Comparison of ENCODE assay signal across 39 cellular contexts in the genomic region with DNA sequence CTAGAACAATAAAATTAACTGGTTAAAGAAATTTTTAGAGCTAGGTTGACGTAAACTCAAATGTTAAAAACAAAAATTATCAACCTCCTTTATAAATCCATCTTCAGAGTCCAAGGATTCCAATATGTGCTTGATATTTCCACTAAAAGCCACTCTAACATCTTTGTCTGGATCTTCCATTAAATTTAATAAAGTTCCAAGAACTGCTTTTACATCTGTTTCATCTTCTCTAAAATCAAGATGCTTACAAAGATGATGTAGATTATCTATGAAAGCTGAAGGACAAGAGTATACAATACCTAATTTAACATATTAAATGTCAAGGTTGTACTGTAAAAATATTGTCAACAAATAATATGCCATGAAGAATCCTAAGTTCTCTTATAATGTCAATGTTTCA.
"Had no signal": no experiment of that assay in that cellular context is flagged by ENCODE, and none has a peak within 500 bp of the region (broad histone marks: within the 10 kb centered on the region; RNA-seq: fewer than 3 reads in every experiment).

No MANE protein-coding gene starts in this region.

- H3K9me3 ChIP-seq: ascending aorta had no signal

- H3K4me1 ChIP-seq: ascending aorta had no signal

- H3K27ac Mint-ChIP-seq: activated CD4-positive, alpha-beta memory T cell treated with anti-CD3 and anti-CD28 coated beads, Interleukin-2, amount 10 ng/mL, durations not matched to agents 7 days and 5 days; activated CD4-positive, alpha-beta T cell treated with anti-CD3 and anti-CD28 coated beads for 36 hours; activated CD4-positive, alpha-beta T cell treated with anti-CD3 and anti-CD28 coated beads, Interleukin-2, amount 10 ng/mL, durations not matched to agents 7 days and 5 days; activated CD8-positive, alpha-beta memory T cell treated with anti-CD3 and anti-CD28 coated beads, Interleukin-2, amount 10 ng/mL, durations not matched to agents 7 days and 5 days; activated CD8-positive, alpha-beta T cell treated with anti-CD3 and anti-CD28 coated beads, Interleukin-2, amount 10 ng/mL, durations not matched to agents 7 days and 5 days; activated naive CD4-positive, alpha-beta T cell treated with anti-CD3 and anti-CD28 coated beads, Interleukin-2, amount 10 ng/mL, durations not matched to agents 7 days and 5 days; activated naive CD4-positive, alpha-beta T cell treated with anti-CD3 and anti-CD28 coated beads, Interleukin-2, amount 50 U/mL, for 24 hours; activated naive CD8-positive, alpha-beta T cell; activated naive CD8-positive, alpha-beta T cell treated with anti-CD3 and anti-CD28 coated beads, Interleukin-2, amount 10 ng/mL, durations not matched to agents 7 days and 5 days; activated naive CD8-positive, alpha-beta T cell treated with anti-CD3 and anti-CD28 coated beads, Interleukin-2, amount 50 U/mL, for 24 hours; activated T-cell treated with anti-CD3 and anti-CD28 coated beads, Interleukin-2, amount 50 U/mL, for 24 hours; activated T-helper 2 cell treated with anti-CD3 and anti-CD28 coated beads, Interferon-gamma antibody, Interleukin-2, Interleukin-4, amounts not matched to agents 10 μg/mL and 5 μg/mL and 100 μg/mL, durations not matched to agents 14 hours and 24 hours and 36 hours; brain; T-helper 1 cell treated with Interleukin-12 subunit alpha and Interleukin-12 subunit beta and Interleukin-4 antibody, amounts not matched to agents 30 μg/mL and 1 μg/mL, for 36 hours; T-helper 2 cell treated with Interferon-gamma antibody and Interleukin-4, amounts not matched to agents 5 μg/mL and 100 μg/mL, for 36 hours; WTC11 had no signal

- H3K27me3 ChIP-seq: ascending aorta, cardiac muscle cell had no signal

- H3K27me3 Mint-ChIP-seq: activated CD4-positive, alpha-beta memory T cell treated with anti-CD3 and anti-CD28 coated beads, Interleukin-2, amount 10 ng/mL, durations not matched to agents 7 days and 5 days; activated CD4-positive, alpha-beta T cell treated with anti-CD3 and anti-CD28 coated beads for 36 hours; activated CD4-positive, alpha-beta T cell treated with anti-CD3 and anti-CD28 coated beads, Interleukin-2, amount 10 ng/mL, durations not matched to agents 7 days and 5 days; activated CD8-positive, alpha-beta memory T cell treated with anti-CD3 and anti-CD28 coated beads, Interleukin-2, amount 10 ng/mL, durations not matched to agents 7 days and 5 days; activated naive CD4-positive, alpha-beta T cell treated with anti-CD3 and anti-CD28 coated beads, Interleukin-2, amount 10 ng/mL, durations not matched to agents 7 days and 5 days; activated naive CD4-positive, alpha-beta T cell treated with anti-CD3 and anti-CD28 coated beads, Interleukin-2, amount 50 U/mL, for 24 hours; activated naive CD8-positive, alpha-beta T cell; activated naive CD8-positive, alpha-beta T cell treated with anti-CD3 and anti-CD28 coated beads, Interleukin-2, amount 10 ng/mL, durations not matched to agents 7 days and 5 days; activated naive CD8-positive, alpha-beta T cell treated with anti-CD3 and anti-CD28 coated beads, Interleukin-2, amount 50 U/mL, for 24 hours; activated T-cell treated with anti-CD3 and anti-CD28 coated beads, Interleukin-2, amount 50 U/mL, for 24 hours; brain; central memory CD8-positive, alpha-beta T cell had no signal

- H3K4me3 ChIP-seq: ascending aorta, cardiac muscle cell had no signal

- H3K9me3 Mint-ChIP-seq: activated CD4-positive, alpha-beta T cell treated with anti-CD3 and anti-CD28 coated beads, Interleukin-2, amount 10 ng/mL, durations not matched to agents 7 days and 5 days; activated naive CD4-positive, alpha-beta T cell treated with anti-CD3 and anti-CD28 coated beads, Interleukin-2, amount 50 U/mL, for 24 hours; activated naive CD8-positive, alpha-beta T cell treated with anti-CD3 and anti-CD28 coated beads, Interleukin-2, amount 50 U/mL, for 24 hours; activated T-cell treated with anti-CD3 and anti-CD28 coated beads, Interleukin-2, amount 50 U/mL, for 24 hours; central memory CD8-positive, alpha-beta T cell had no signal

- ATAC-seq: activated CD4-positive, alpha-beta T cell treated with anti-CD3 and anti-CD28 coated beads for 36 hours; activated CD4-positive, CD25-positive, alpha-beta regulatory T cell treated with anti-CD3 and anti-CD28 coated beads, Interleukin-2, amount 50 U/mL, for 24 hours; activated CD8-positive, alpha-beta memory T cell treated with anti-CD3 and anti-CD28 coated beads, Interleukin-2, amount 10 ng/mL, durations not matched to agents 7 days and 5 days; activated CD8-positive, alpha-beta T cell treated with anti-CD3 and anti-CD28 coated beads, Interleukin-2, amount 10 ng/mL, durations not matched to agents 7 days and 5 days; activated naive CD8-positive, alpha-beta T cell treated with anti-CD3 and anti-CD28 coated beads, Interleukin-2, amount 50 U/mL, for 24 hours; WTC11 had no signal

- H3K4me3 Mint-ChIP-seq: activated CD4-positive, alpha-beta memory T cell treated with anti-CD3 and anti-CD28 coated beads, Interleukin-2, amount 10 ng/mL, durations not matched to agents 7 days and 5 days; activated CD4-positive, alpha-beta T cell treated with anti-CD3 and anti-CD28 coated beads for 36 hours; activated CD4-positive, alpha-beta T cell treated with anti-CD3 and anti-CD28 coated beads, Interleukin-2, amount 10 ng/mL, durations not matched to agents 7 days and 5 days; activated CD8-positive, alpha-beta memory T cell treated with anti-CD3 and anti-CD28 coated beads, Interleukin-2, amount 10 ng/mL, durations not matched to agents 7 days and 5 days; activated CD8-positive, alpha-beta T cell treated with anti-CD3 and anti-CD28 coated beads, Interleukin-2, amount 10 ng/mL, durations not matched to agents 7 days and 5 days; activated naive CD4-positive, alpha-beta T cell treated with anti-CD3 and anti-CD28 coated beads, Interleukin-2, amount 10 ng/mL, durations not matched to agents 7 days and 5 days; activated naive CD4-positive, alpha-beta T cell treated with anti-CD3 and anti-CD28 coated beads, Interleukin-2, amount 50 U/mL, for 24 hours; activated naive CD8-positive, alpha-beta T cell; activated naive CD8-positive, alpha-beta T cell treated with anti-CD3 and anti-CD28 coated beads, Interleukin-2, amount 10 ng/mL, durations not matched to agents 7 days and 5 days; activated naive CD8-positive, alpha-beta T cell treated with anti-CD3 and anti-CD28 coated beads, Interleukin-2, amount 50 U/mL, for 24 hours; activated T-cell treated with anti-CD3 and anti-CD28 coated beads, Interleukin-2, amount 50 U/mL, for 24 hours; brain; central memory CD8-positive, alpha-beta T cell; T-helper 1 cell treated with Interleukin-12 subunit alpha and Interleukin-12 subunit beta and Interleukin-4 antibody, amounts not matched to agents 30 μg/mL and 1 μg/mL, for 36 hours; T-helper 2 cell treated with Interferon-gamma antibody and Interleukin-4, amounts not matched to agents 5 μg/mL and 100 μg/mL, for 36 hours; WTC11 had no signal

- FAIRE-seq: bronchial epithelial cell, TTC549 had no signal

- DNase-seq: activated CD4-positive, alpha-beta memory T cell treated with anti-CD3 and anti-CD28 coated beads, Interleukin-2, amount 10 ng/mL, durations not matched to agents 7 days and 5 days; activated CD4-positive, alpha-beta T cell treated with anti-CD3 and anti-CD28 coated beads for 1 hour; activated CD4-positive, alpha-beta T cell treated with anti-CD3 and anti-CD28 coated beads for 36 hours; activated CD4-positive, alpha-beta T cell treated with anti-CD3 and anti-CD28 coated beads for 48 hours; activated CD4-positive, alpha-beta T cell treated with anti-CD3 and anti-CD28 coated beads, Interleukin-2, amount 10 ng/mL, durations not matched to agents 7 days and 5 days; activated CD4-positive, alpha-beta T cell treated with anti-CD3 and anti-CD28 coated beads, Interleukin-2, amount 50 U/mL, for 48 hours; activated CD4-positive, CD25-positive, alpha-beta regulatory T cell; activated CD8-positive, alpha-beta memory T cell treated with anti-CD3 and anti-CD28 coated beads for 24 hours; activated CD8-positive, alpha-beta memory T cell treated with anti-CD3 and anti-CD28 coated beads, Interleukin-2, amount 10 ng/mL, durations not matched to agents 7 days and 5 days; activated CD8-positive, alpha-beta memory T cell treated with anti-CD3 and anti-CD28 coated beads, Interleukin-2, amount 50 U/mL, for 48 hours; activated CD8-positive, alpha-beta T cell treated with anti-CD3 and anti-CD28 coated beads, Interleukin-2, amount 10 ng/mL, durations not matched to agents 7 days and 5 days; activated effector memory CD4-positive, alpha-beta T cell treated with Interleukin-2 at 50 U/mL for 16 hours; activated gamma-delta T cell; activated naive CD4-positive, alpha-beta T cell treated with anti-CD3 and anti-CD28 coated beads, Interleukin-2, amount 10 ng/mL, durations not matched to agents 7 days and 5 days; activated naive CD4-positive, alpha-beta T cell treated with Interleukin-2 at 50 U/mL for 16 hours; activated naive CD8-positive, alpha-beta T cell treated with anti-CD3 and anti-CD28 coated beads, Interleukin-2, amount 10 ng/mL, durations not matched to agents 7 days and 5 days; activated naive CD8-positive, alpha-beta T cell treated with anti-CD3 and anti-CD28 coated beads, Interleukin-2, amount 50 U/mL, for 24 hours; activated T-cell treated with anti-CD3 and anti-CD28 coated beads, Interleukin-2, amount 50 U/mL, for 24 hours; activated T-cell treated with anti-CD3 and anti-CD28 coated beads, Interleukin-2, amount 50 U/mL, for 48 hours; anterior cingulate cortex; caudate nucleus; cerebellar nuclear complex; T-helper 1 cell; T-helper 2 cell; T-helper 9 cell; WERI-Rb-1 had no signal

- H3K27ac ChIP-seq: ascending aorta, cardiac muscle cell, WERI-Rb-1 had no signal

- H3K4me1 Mint-ChIP-seq: activated CD4-positive, alpha-beta memory T cell treated with anti-CD3 and anti-CD28 coated beads, Interleukin-2, amount 10 ng/mL, durations not matched to agents 7 days and 5 days; activated CD4-positive, alpha-beta T cell treated with anti-CD3 and anti-CD28 coated beads for 36 hours; activated CD4-positive, alpha-beta T cell treated with anti-CD3 and anti-CD28 coated beads, Interleukin-2, amount 10 ng/mL, durations not matched to agents 7 days and 5 days; activated CD8-positive, alpha-beta memory T cell treated with anti-CD3 and anti-CD28 coated beads, Interleukin-2, amount 10 ng/mL, durations not matched to agents 7 days and 5 days; activated naive CD4-positive, alpha-beta T cell treated with anti-CD3 and anti-CD28 coated beads, Interleukin-2, amount 10 ng/mL, durations not matched to agents 7 days and 5 days; activated naive CD4-positive, alpha-beta T cell treated with anti-CD3 and anti-CD28 coated beads, Interleukin-2, amount 50 U/mL, for 24 hours; activated naive CD8-positive, alpha-beta T cell treated with anti-CD3 and anti-CD28 coated beads, Interleukin-2, amount 10 ng/mL, durations not matched to agents 7 days and 5 days; activated naive CD8-positive, alpha-beta T cell treated with anti-CD3 and anti-CD28 coated beads, Interleukin-2, amount 50 U/mL, for 24 hours; brain; central memory CD8-positive, alpha-beta T cell; WTC11 had no signal
